In genomic region chr16:53773150-53773846, GRCh38 we compare ENCODE assay signal across 8 cellular contexts.
DNase-seq lines count a peak whose midpoint lies in the region; ATAC-seq, FAIRE-seq and TF ChIP-seq lines count a peak whose summit lies in the region.

No MANE protein-coding gene starts in this region.

- in situ Hi-C loops in GM12878 (cut with MboI): no loop called here

- FAIRE-seq in GM12878 (lab: Jason Lieb, UNC): no peak

- H3K27me3 Mint-ChIP-seq in HFFc6 (ENCODE audit: insufficient read depth): no peaks in the 10 kb centered on the region

- H3K9me3 Mint-ChIP-seq in HFFc6: no peaks in the 10 kb centered on the region

- H3K9me3 ChIP-seq in GM12878 (replicated peaks; ENCODE audit: control insufficient read depth, insufficient read depth, low read length): no peaks in the 10 kb centered on the region
- H3K9me3 ChIP-seq in suprapubic skin: no peaks in the 10 kb centered on the region
- no peaks in the 10 kb centered on the region for H3K9me3 ChIP-seq in ovary

- H3K4me1 ChIP-seq in GM12878 (ENCODE audit: control insufficient read depth, insufficient read depth, low read length) (peaks cover 6% of the 10 kb centered on the region), suprapubic skin (peaks cover 83% of the 10 kb centered on the region), ovary (ENCODE audit: insufficient read depth) (peaks cover 7% of the 10 kb centered on the region)

- SMC1A ChIA-PET in GM12878 (lab: Charles Lee; ENCODE audit: uncharacterized antibody, unreplicated experiment): interaction anchor here (0.7 to 2.6 kb wide), 6 partner anchors 11 to 408 kb away, joined by 3 to 9 read pairs (median 4); no protein-coding TSS in a partner anchor

- H3K36me3 Mint-ChIP-seq in HFFc6 (ENCODE audit: low read depth): no peaks in the 10 kb centered on the region

- RAD21 ChIA-PET in GM12878 (lab: Charles Lee; ENCODE audit: unreplicated experiment): interaction anchor here (0.5 to 1.6 kb wide), 6 partner anchors 11 to 118 kb away, joined by 3 read pairs; no protein-coding TSS in a partner anchor

- TF ChIP-seq RAD21 in GM12878 (IDR thresholded peaks at IDR 0.05; ENCODE audit: insufficient read depth, low read depth, low read length): peak; percentile 84

- TF ChIP-seq EP300 in GM12878 (IDR thresholded peaks at IDR 0.05; ENCODE audit: borderline replicate concordance in 1 of 2, control insufficient read depth in 1 of 2, low read depth in 2 of 2, low read length in 2 of 2): no peak
- TF ChIP-seq EP300 in suprapubic skin (IDR thresholded peaks at IDR 0.05): no peak
- no peak for TF ChIP-seq EP300 in ovary (IDR thresholded peaks at IDR 0.05)

- CTCF ChIA-PET in GM12878 (lab: Yijun Ruan, JAX): interaction anchor here (0.6 to 2.8 kb wide), 16 partner anchors 9 to 1692 kb away, joined by 3 to 19 read pairs (median 4); no protein-coding TSS in a partner anchor

- TF ChIP-seq CTCF in HFFc6 (IDR thresholded peaks at IDR 0.05) (peak; percentile 80), GM12878 (IDR thresholded peaks at IDR 0.05 in 2 of 3, conservative IDR thresholded peaks at IDR 0.05 in 1 of 3; ENCODE audit: control insufficient read depth in 2 of 3, extremely low read depth in 1 of 3, insufficient read depth in 1 of 3, low read depth in 3 of 3, low read length in 3 of 3) (peak; percentile 41 to 70 (median 50); a peak in 4 of 6 replicates), suprapubic skin (IDR thresholded peaks at IDR 0.05) (peak; percentile 12 to 51), ovary (IDR thresholded peaks at IDR 0.05) (peak in 1 of 3 donors; percentile 17)

- POLR2A ChIA-PET in GM12878 (lab: Charles Lee): no interaction called here

- H3K27me3 ChIP-seq in GM12878 (replicated peaks in 1 of 2; ENCODE audit: control insufficient read depth in 2 of 2, insufficient read depth in 2 of 2, low read length in 1 of 2): no peaks in the 10 kb centered on the region
- H3K27me3 ChIP-seq in suprapubic skin: no peaks in the 10 kb centered on the region
- H3K27me3 ChIP-seq in ovary: no peaks in the 10 kb centered on the region

- no peak overlapping the region for H3K9ac ChIP-seq in GM12878 (ENCODE audit: control insufficient read depth, insufficient read depth, low read length)

- 41% methylated on average over 5 of the region's 5 CpGs for WGBS in GM12878 (ENCODE audit: insufficient coverage, insufficient replicate concordance, low lambda C conversion rate, missing lambda C conversion rate)
- WGBS in suprapubic skin: 46% methylated on average over 5 of the region's 5 CpGs
- WGBS in ovary, 3 donors: 48 to 55% (median 50%) methylated on average over 5 of the region's 5 CpGs

- intact Hi-C loops in GM12878 (cut with micrococcal nuclease; ENCODE audit: unreplicated experiment) (loop anchor here (5.0 to 10.0 kb wide), 3 partner anchors 119 to 512 kb away; partner anchors contain the start of gene IRX3), ovary (cut with DNase I) (no loop called here)

- H3K4me3 ChIP-seq in GM12878: no peak overlapping the region
- H3K4me3 ChIP-seq in suprapubic skin: no peak overlapping the region
- H3K4me3 ChIP-seq in ovary: no peak overlapping the region

- no peak overlapping the region for H3K27ac Mint-ChIP-seq in HFFc6

- DNase-seq in EL (peak; percentile 72), HFFc6 (peak; percentile 74), NCI-H2196 treated with DMSO at 0.1 percent for 48 hours (lab: John Stamatoyannopoulos, UW; ENCODE audit: unreplicated experiment) (peak; percentile 49), GM12878 (ENCODE audit: low read depth, low spot score) (peak; percentile 13), inferior parietal cortex (ENCODE audit: extremely low spot score) (peak; percentile 74), suprapubic skin (ENCODE audit: low spot score in 2 of 2) (no peak), ovary (no peak)

- TF ChIP-seq POLR2A in GM12878 (IDR thresholded peaks at IDR 0.05; ENCODE audit: low read depth, low read length) (no peak), suprapubic skin (IDR thresholded peaks at IDR 0.05) (no peak), ovary (IDR thresholded peaks at IDR 0.05) (no peak)

- no peak overlapping the region for H3K4me2 ChIP-seq in GM12878 (ENCODE audit: control insufficient read depth, insufficient read depth)

- H2AFZ ChIP-seq in GM12878 (ENCODE audit: control insufficient read depth, low read depth, low read length): no peak overlapping the region

- H3K4me3 Mint-ChIP-seq in HFFc6: no peak overlapping the region

- no TSS peak for BruUV-seq in GM12878 (replicated peaks; lab: Mats Ljungman, UMichigan)

- H3K27ac ChIP-seq in GM12878 (ENCODE audit: control insufficient read depth, insufficient read depth) (no peak overlapping the region), suprapubic skin (peak overlapping the region; percentile 46), ovary (no peak overlapping the region)

- ATAC-seq in GM12878 (peak; percentile 79), GM21367 (IDR thresholded peaks at IDR 0.05; ENCODE audit: unreplicated experiment) (no peak)

- H3K36me3 ChIP-seq in GM12878 (ENCODE audit: control insufficient read depth in 2 of 2, insufficient read depth in 2 of 2, low read length in 1 of 2) (no peaks in the 10 kb centered on the region), suprapubic skin (no peaks in the 10 kb centered on the region), ovary (no peaks in the 10 kb centered on the region)

- peaks cover 19% of the 10 kb centered on the region; the same call in 1 of the 2 replicates for H3K4me1 Mint-ChIP-seq in HFFc6 (ENCODE audit: low read depth)

- H3K79me2 ChIP-seq in GM12878 (ENCODE audit: control insufficient read depth, insufficient read depth, low read length): no peaks in the 10 kb centered on the region

- H4K20me1 ChIP-seq in GM12878 (ENCODE audit: control insufficient read depth, insufficient read depth): no peaks in the 10 kb centered on the region

TF ChIP-seq in GM12878, 131 proteins besides CTCF, POLR2A, EP300 and RAD21:
- TF ChIP-seq BCLAF1 (IDR thresholded peaks at IDR 0.05): no peak
- TF ChIP-seq SIX5 (IDR thresholded peaks at IDR 0.05; ENCODE audit: low read depth, low read length, severe bottlenecking): no peak
- TF ChIP-seq NR2F1 (conservative IDR thresholded peaks at IDR 0.05): no peak
- peak; percentile 39; the same call in 1 of the 2 replicates for TF ChIP-seq SMC3 (IDR thresholded peaks at IDR 0.05; ENCODE audit: borderline replicate concordance, low read length)
- no peak for TF ChIP-seq RFX5 (IDR thresholded peaks at IDR 0.05; ENCODE audit: low read depth, low read length)
- no peak for TF ChIP-seq CREB1 (IDR thresholded peaks at IDR 0.05; ENCODE audit: low read depth)
- no peak for TF ChIP-seq PAX8 (IDR thresholded peaks at IDR 0.05)

Comparison
In these comparisons a context has a peak if more than half of its experiments do, and no peak if none do; other contexts are left out.
1. DNase-seq: peak in EL (single experiment), HFFc6 (single experiment), NCI-H2196 treated with DMSO at 0.1 percent for 48 hours (single experiment), GM12878 (single experiment) and inferior parietal cortex (single experiment); none in suprapubic skin (0 of 2) and ovary (0 of 5).